2 cellular contexts compared by ENCODE assay signal in the genomic region with DNA sequence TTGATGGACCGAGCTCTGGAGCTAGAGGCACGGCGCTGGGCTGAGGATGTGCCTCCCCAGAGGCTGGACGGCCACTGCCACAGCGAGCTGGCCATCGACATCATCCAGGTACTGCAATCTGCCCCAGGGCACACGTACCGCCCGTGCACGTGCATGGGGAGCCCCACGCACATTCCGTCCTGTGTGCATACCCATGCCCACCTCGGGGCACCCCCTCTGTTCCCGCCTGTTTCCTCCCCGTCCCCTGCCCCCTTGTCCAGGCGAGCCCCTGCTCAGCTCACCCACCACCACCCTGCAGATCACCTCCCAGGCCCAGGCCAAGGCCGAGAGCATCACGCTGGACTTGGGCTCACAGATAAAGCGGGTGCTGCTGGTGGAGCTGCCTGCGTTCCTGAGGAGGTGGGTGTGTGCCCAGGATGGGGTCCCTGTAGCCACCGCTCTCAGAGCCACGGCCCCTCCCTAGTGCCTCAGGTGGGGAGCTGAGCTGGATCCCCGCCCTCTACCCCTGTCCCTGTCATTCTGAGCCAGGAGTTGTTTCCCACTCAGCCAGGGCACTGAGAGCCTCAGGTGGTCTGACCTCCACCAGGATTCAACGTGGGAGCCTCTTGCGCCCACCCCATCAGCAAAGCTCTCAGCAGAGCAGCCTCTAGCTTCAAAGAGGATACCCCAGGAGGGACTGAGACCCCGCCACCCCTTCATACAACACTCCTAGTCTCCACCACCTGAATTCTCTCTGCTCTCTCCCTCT.
A peak's percentile ranks its signal among the peaks of the same experiment; 100 is the strongest.
TF ChIP-seq lines count a peak whose summit lies in the region.

No MANE protein-coding gene starts in this region.

TF ChIP-seq in IMR-90, 13 proteins besides CTCF, POLR2A, EP300 and RAD21:
- TF ChIP-seq, protein P1, sequence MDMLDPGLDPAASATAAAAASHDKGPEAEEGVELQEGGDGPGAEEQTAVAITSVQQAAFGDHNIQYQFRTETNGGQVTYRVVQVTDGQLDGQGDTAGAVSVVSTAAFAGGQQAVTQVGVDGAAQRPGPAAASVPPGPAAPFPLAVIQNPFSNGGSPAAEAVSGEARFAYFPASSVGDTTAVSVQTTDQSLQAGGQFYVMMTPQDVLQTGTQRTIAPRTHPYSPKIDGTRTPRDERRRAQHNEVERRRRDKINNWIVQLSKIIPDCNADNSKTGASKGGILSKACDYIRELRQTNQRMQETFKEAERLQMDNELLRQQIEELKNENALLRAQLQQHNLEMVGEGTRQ (IDR thresholded peaks at IDR 0.05; ENCODE audit: low read depth, low read length) = no peak
- TF ChIP-seq RFX5 (IDR thresholded peaks at IDR 0.05; ENCODE audit: low read depth, low read length) (no peak), SMC3 (IDR thresholded peaks at IDR 0.05; ENCODE audit: low read depth, low read length) (no peak), FOS (IDR thresholded peaks at IDR 0.05; ENCODE audit: low read depth, low read length) (no peak), CHD1 (IDR thresholded peaks at IDR 0.05; ENCODE audit: low read depth, low read length) (no peak), BHLHE40 (IDR thresholded peaks at IDR 0.05; ENCODE audit: low read depth, low read length) (no peak), NFE2L2 (IDR thresholded peaks at IDR 0.05; ENCODE audit: low read depth, low read length) (no peak), RCOR1 (IDR thresholded peaks at IDR 0.05; ENCODE audit: insufficient replicate concordance, low read length) (no peak), MAFK (IDR thresholded peaks at IDR 0.05; ENCODE audit: low read depth, low read length) (no peak), MXI1 (IDR thresholded peaks at IDR 0.05; ENCODE audit: borderline replicate concordance, low read depth, low read length) (no peak), MAZ (IDR thresholded peaks at IDR 0.05; ENCODE audit: borderline replicate concordance, low read depth, low read length) (no peak), CEBPB (IDR thresholded peaks at IDR 0.05; ENCODE audit: low read depth, low read length) (no peak)
- TF ChIP-seq, protein P2, sequence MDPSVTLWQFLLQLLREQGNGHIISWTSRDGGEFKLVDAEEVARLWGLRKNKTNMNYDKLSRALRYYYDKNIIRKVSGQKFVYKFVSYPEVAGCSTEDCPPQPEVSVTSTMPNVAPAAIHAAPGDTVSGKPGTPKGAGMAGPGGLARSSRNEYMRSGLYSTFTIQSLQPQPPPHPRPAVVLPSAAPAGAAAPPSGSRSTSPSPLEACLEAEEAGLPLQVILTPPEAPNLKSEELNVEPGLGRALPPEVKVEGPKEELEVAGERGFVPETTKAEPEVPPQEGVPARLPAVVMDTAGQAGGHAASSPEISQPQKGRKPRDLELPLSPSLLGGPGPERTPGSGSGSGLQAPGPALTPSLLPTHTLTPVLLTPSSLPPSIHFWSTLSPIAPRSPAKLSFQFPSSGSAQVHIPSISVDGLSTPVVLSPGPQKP (IDR thresholded peaks at IDR 0.05; ENCODE audit: borderline replicate concordance, low read depth, low read length) = no peak

TF ChIP-seq in K562, 482 proteins besides CTCF, POLR2A, EP300 and RAD21:
- TF ChIP-seq NFXL1 (CRISPR knock-in tag; IDR thresholded peaks at IDR 0.05) = no peak
- 0 out of 2 replicates have a peak, but pooled peaks have one; percentile 28 for TF ChIP-seq RBFOX2 (IDR thresholded peaks at IDR 0.05; ENCODE audit: low read depth, low read length)
TF ChIP-seq in K562: peak in this region for 1.
